37 cellular contexts compared by ENCODE assay signal in genomic region chr1:219527994-219528393, GRCh38.
"Had no signal": no experiment of that assay in that cellular context is flagged by ENCODE, and none has a peak within 500 bp of the region (broad histone marks: within the 10 kb centered on the region; RNA-seq: fewer than 3 reads in every experiment).

No MANE protein-coding gene starts in this region.

- H3K9me3 Mint-ChIP-seq: activated B cell treated with CpG ODN at 0.5 μM for 24 hours; activated CD4-positive, alpha-beta memory T cell treated with anti-CD3 and anti-CD28 coated beads for 36 hours; activated naive CD8-positive, alpha-beta T cell treated with anti-CD3 and anti-CD28 coated beads for 36 hours; activated T-cell treated with anti-CD3 and anti-CD28 coated beads, Interleukin-2, amount 50 U/mL, for 4 hours; activated T-helper 1 cell treated with anti-CD3 and anti-CD28 coated beads, Interleukin-12 subunit alpha, Interleukin-12 subunit beta, Interleukin-2, Interleukin-4 antibody, amounts not matched to agents 30 ng/mL and 10 ng/mL and 1 ng/mL, durations not matched to agents 14 hours and 24 hours and 36 hours had no signal

- ATAC-seq: activated T-cell treated with anti-CD3 and anti-CD28 coated beads, Interleukin-2, amount 50 U/mL, for 4 hours; PC-3 had no signal

- H3K4me3 ChIP-seq: MG63, Peyer's patch had no signal

- H3K4me1 Mint-ChIP-seq: activated B cell treated with CpG ODN at 0.5 μM for 24 hours; activated naive CD8-positive, alpha-beta T cell treated with anti-CD3 and anti-CD28 coated beads for 36 hours had no signal

- H3K36me3 Mint-ChIP-seq: activated CD4-positive, alpha-beta memory T cell treated with anti-CD3 and anti-CD28 coated beads for 36 hours; activated naive CD8-positive, alpha-beta T cell treated with anti-CD3 and anti-CD28 coated beads for 36 hours; brain had no signal

- H3K9me3 ChIP-seq: Peyer's patch had no signal

- H3K4me3 Mint-ChIP-seq: activated B cell treated with CpG ODN at 0.5 μM for 24 hours; activated CD4-positive, alpha-beta memory T cell treated with anti-CD3 and anti-CD28 coated beads for 36 hours; activated naive CD8-positive, alpha-beta T cell treated with anti-CD3 and anti-CD28 coated beads for 36 hours; activated T-cell treated with anti-CD3 and anti-CD28 coated beads, Interleukin-2, amount 50 U/mL, for 4 hours; activated T-helper 1 cell treated with anti-CD3 and anti-CD28 coated beads, Interleukin-12 subunit alpha, Interleukin-12 subunit beta, Interleukin-2, Interleukin-4 antibody, amounts not matched to agents 30 ng/mL and 10 ng/mL and 1 ng/mL, durations not matched to agents 14 hours and 24 hours and 36 hours; brain had no signal

- H3K27ac ChIP-seq: Peyer's patch, VCaP had no signal

- H3K27ac Mint-ChIP-seq: activated B cell treated with CpG ODN at 0.5 μM for 24 hours; activated CD4-positive, alpha-beta memory T cell treated with anti-CD3 and anti-CD28 coated beads for 36 hours; activated naive CD8-positive, alpha-beta T cell treated with anti-CD3 and anti-CD28 coated beads for 36 hours; activated T-helper 1 cell treated with anti-CD3 and anti-CD28 coated beads, Interleukin-12 subunit alpha, Interleukin-12 subunit beta, Interleukin-2, Interleukin-4 antibody, amounts not matched to agents 30 ng/mL and 10 ng/mL and 1 ng/mL, durations not matched to agents 14 hours and 24 hours and 36 hours had no signal

- DNase-seq: activated B cell treated with CpG ODN at 0.5 μM for 24 hours; activated CD4-positive, alpha-beta memory T cell treated with anti-CD3 and anti-CD28 coated beads for 36 hours; activated CD4-positive, alpha-beta T cell treated with anti-CD3 and anti-CD28 coated beads for 4 hours; activated CD4-positive, alpha-beta T cell treated with anti-CD3 and anti-CD28 coated beads, Interleukin-2, amount 50 U/mL, for 1 hour; activated CD4-positive, CD25-positive, alpha-beta regulatory T cell treated with anti-CD3 and anti-CD28 coated beads, Interleukin-2, amount 50 U/mL, for 72 hours; activated CD8-positive, alpha-beta memory T cell treated with anti-CD3 and anti-CD28 coated beads, Interleukin-2, amount 50 U/mL, for 4 hours; activated naive CD4-positive, alpha-beta T cell; activated naive CD4-positive, alpha-beta T cell treated with anti-CD3 and anti-CD28 coated beads, Interleukin-2, amount 50 U/mL, for 16 hours; activated naive CD8-positive, alpha-beta T cell treated with anti-CD3 and anti-CD28 coated beads for 36 hours; activated T-cell treated with anti-CD3 and anti-CD28 coated beads for 4 hours; activated T-cell treated with anti-CD3 and anti-CD28 coated beads, Interleukin-2, amount 50 U/mL, for 4 hours; amygdala; caudate nucleus; cerebellar nuclear complex; Kasumi-1; KG1; MG63; NCI-H1048; NCI-H1436 treated with DMSO at 0.1 percent for 48 hours; NCI-H1694 treated with DMSO at 0.1 percent for 48 hours; NCI-H2029; NCI-H345; NCI-H510A; NCI-H526; NCI-H748 treated with DMSO at 0.1 percent for 48 hours; NK-92 treated with Interleukin-12 subunit alpha and Interleukin-12 subunit beta, amount 100 ng/mL, for 24 hours; PC-3; Peyer's patch; RPMI8226; SIG-M5; SW 1271; T-helper 1 cell; T-helper 2 cell; T-helper 9 cell had no signal

- H3K36me3 ChIP-seq: MG63, Peyer's patch had no signal

- H3K27me3 Mint-ChIP-seq: activated B cell treated with CpG ODN at 0.5 μM for 24 hours; activated CD4-positive, alpha-beta memory T cell treated with anti-CD3 and anti-CD28 coated beads for 36 hours; activated naive CD8-positive, alpha-beta T cell treated with anti-CD3 and anti-CD28 coated beads for 36 hours had no signal
